ENCODE assay signal across 28 cellular contexts in genomic region chr5:84168841-84169240, GRCh38.
"Had no signal": no experiment of that assay in that cellular context is flagged by ENCODE, and none has a peak within 500 bp of the region (broad histone marks: within the 10 kb centered on the region; RNA-seq: fewer than 3 reads in every experiment).

No MANE protein-coding gene starts in this region.

- H3K36me3 Mint-ChIP-seq: naive B cell; natural killer cell; neural progenitor cell; stimulated activated effector memory CD8-positive, alpha-beta T cell treated with anti-CD3 and anti-CD28 coated beads, Interleukin-12 subunit alpha, Interleukin-12 subunit beta, amount 100 ng/mL, for 72 hours had no signal

- H3K4me2 ChIP-seq: neural progenitor cell had no signal

- H3K27me3 ChIP-seq: left lung, neural progenitor cell, neutrophil, spleen, suprapubic skin, tibial artery, uterus had no signal

- FAIRE-seq: islet of Langerhans, small intestine had no signal

- H3K4me3 Mint-ChIP-seq: naive B cell; natural killer cell; nephron progenitor cell; neural progenitor cell; stimulated activated effector memory CD8-positive, alpha-beta T cell treated with anti-CD3 and anti-CD28 coated beads, Interleukin-12 subunit alpha, Interleukin-12 subunit beta, amount 100 ng/mL, for 72 hours; stimulated activated naive CD8-positive, alpha-beta T cell treated with anti-CD3 and anti-CD28 coated beads, Interleukin-15, Interleukin-2, amounts not matched to agents 100 ng/mL and 50 ng/mL, for 24 hours had no signal

- H3K27ac Mint-ChIP-seq: natural killer cell; nephron progenitor cell; neural progenitor cell; stimulated activated effector memory CD8-positive, alpha-beta T cell treated with anti-CD3 and anti-CD28 coated beads, Interleukin-12 subunit alpha, Interleukin-12 subunit beta, amount 100 ng/mL, for 72 hours; stimulated activated naive CD8-positive, alpha-beta T cell treated with anti-CD3 and anti-CD28 coated beads, Interleukin-15, Interleukin-2, amounts not matched to agents 100 ng/mL and 50 ng/mL, for 24 hours had no signal

- H3K4me1 Mint-ChIP-seq: naive B cell; natural killer cell; nephron progenitor cell; stimulated activated effector memory CD8-positive, alpha-beta T cell treated with anti-CD3 and anti-CD28 coated beads, Interleukin-12 subunit alpha, Interleukin-12 subunit beta, amount 100 ng/mL, for 72 hours had no signal

- ATAC-seq: left colon; left lung; lower lobe of right lung; natural killer cell; right cardiac atrium; sciatic nerve; stimulated activated effector memory CD8-positive, alpha-beta T cell treated with anti-CD3 and anti-CD28 coated beads, Interleukin-12 subunit alpha, Interleukin-12 subunit beta, amount 100 ng/mL, for 72 hours had no signal

- H3K9ac ChIP-seq: neural progenitor cell, parathyroid adenoma had no signal

- H3K27ac ChIP-seq: left lung, lower lobe of right lung, neural progenitor cell, neutrophil, parathyroid adenoma, spleen, suprapubic skin, thoracic aorta, tibial artery, uterus had no signal

- H3K4me1 ChIP-seq: left lung, lower lobe of right lung, neural progenitor cell, parathyroid adenoma, spleen, suprapubic skin, tibial artery, uterus had no signal

- H3K36me3 ChIP-seq: left lung, lower lobe of right lung, neural progenitor cell, neutrophil, spleen, suprapubic skin, thoracic aorta, tibial artery, uterus had no signal

- H3K27me3 Mint-ChIP-seq: naive B cell; stimulated activated naive CD8-positive, alpha-beta T cell treated with anti-CD3 and anti-CD28 coated beads, Interleukin-15, Interleukin-2, amounts not matched to agents 100 ng/mL and 50 ng/mL, for 24 hours had no signal

- H3K79me2 ChIP-seq: parathyroid adenoma had no signal

- H3K4me3 ChIP-seq: left lung, lower lobe of right lung, neural progenitor cell, spleen, suprapubic skin, thoracic aorta, tibial artery, uterus had no signal

- DNase-seq: hippocampal formation; kidney; left colon; left lung; lower lobe of right lung; mammary epithelial cell; mesenchymal stem cell; naive B cell; natural killer cell; nephron progenitor cell; occipital lobe; right cardiac atrium; small intestine; spleen; stimulated activated CD4-positive, alpha-beta T cell treated with anti-CD3 and anti-CD28 coated beads, Interleukin-4, amount 100 ng/mL, for 24 hours; stimulated activated naive CD4-positive, alpha-beta T cell; tibial artery; trophoblast cell; uterus had no signal

- H3K9me3 ChIP-seq: left lung, lower lobe of right lung, neutrophil, spleen, suprapubic skin, thoracic aorta, tibial artery, uterus had no signal

- H3K9me3 Mint-ChIP-seq: nephron progenitor cell; neural progenitor cell; stimulated activated naive CD8-positive, alpha-beta T cell treated with anti-CD3 and anti-CD28 coated beads, Interleukin-15, Interleukin-2, amounts not matched to agents 100 ng/mL and 50 ng/mL, for 24 hours had no signal

- H2AFZ ChIP-seq: neural progenitor cell, parathyroid adenoma had no signal
